In genomic region chr2:10811552-10811951, GRCh38 we compare ENCODE assay signal across 8 cellular contexts. TPM values are rescaled to one million over a fixed set of nuclear protein-coding genes. Genes with fewer than 3 reads are reported as not detected.
DNase-seq lines count a peak whose midpoint lies in the region; ATAC-seq and TF ChIP-seq lines count a peak whose summit lies in the region.

No MANE protein-coding gene starts in this region.

- TF ChIP-seq CTCF in C4-2B (conservative IDR thresholded peaks at IDR 0.05), result no peak

- intact Hi-C loops in dendritic cell treated with granulocyte-macrophage colony-stimulating factor and Interleukin-4, amounts not matched to agents 40 ng/mL and 50 ng/mL, for 4 days (cut with micrococcal nuclease), result loop anchor here (10.0 kb wide), 3 partner anchors 67 to 687 kb away; partner anchors contain the start of genes ROCK2 and RRM2
- intact Hi-C loops in left colon (cut with DNase I, micrococcal nuclease), result no loop called here

- H3K27ac Mint-ChIP-seq in dendritic cell treated with granulocyte-macrophage colony-stimulating factor and Interleukin-4, amounts not matched to agents 40 ng/mL and 50 ng/mL, for 4 days, result peak overlapping the region; percentile 91
- peak overlapping the region; percentile 77 to 96 for H3K27ac Mint-ChIP-seq in natural killer cell treated with Interleukin-12 subunit alpha and Interleukin-12 subunit beta and Interleukin-15 and Interleukin-18, amount 100 ng/mL, for 72 hours

- ATAC-seq in natural killer cell treated with Interleukin-12 subunit alpha and Interleukin-12 subunit beta and Interleukin-15 and Interleukin-18, amount 100 ng/mL, for 72 hours, result no peak
- ATAC-seq in HG02763 (IDR thresholded peaks at IDR 0.05; ENCODE audit: unreplicated experiment) (no peak), HG02938 (IDR thresholded peaks at IDR 0.05; ENCODE audit: unreplicated experiment) (no peak), left colon (no peak)

- H3K4me1 Mint-ChIP-seq in dendritic cell treated with granulocyte-macrophage colony-stimulating factor and Interleukin-4, amounts not matched to agents 40 ng/mL and 50 ng/mL, for 4 days (ENCODE audit: low read depth), result peaks cover 52% of the 10 kb centered on the region
- H3K4me1 Mint-ChIP-seq in natural killer cell treated with Interleukin-12 subunit alpha and Interleukin-12 subunit beta and Interleukin-15 and Interleukin-18, amount 100 ng/mL, for 72 hours (ENCODE audit: low read depth in 2 of 2), result peaks cover 33 to 34% of the 10 kb centered on the region in 2 donors

- H3K36me3 Mint-ChIP-seq in dendritic cell treated with granulocyte-macrophage colony-stimulating factor and Interleukin-4, amounts not matched to agents 40 ng/mL and 50 ng/mL, for 4 days (ENCODE audit: low read depth), result peaks cover 28% of the 10 kb centered on the region
- peaks cover 4% of the 10 kb centered on the region for H3K36me3 Mint-ChIP-seq in natural killer cell treated with Interleukin-12 subunit alpha and Interleukin-12 subunit beta and Interleukin-15 and Interleukin-18, amount 100 ng/mL, for 72 hours

- peak overlapping the region; percentile 89 for H3K4me3 Mint-ChIP-seq in dendritic cell treated with granulocyte-macrophage colony-stimulating factor and Interleukin-4, amounts not matched to agents 40 ng/mL and 50 ng/mL, for 4 days
- peak overlapping the region; percentile 95 for H3K4me3 Mint-ChIP-seq in natural killer cell treated with Interleukin-12 subunit alpha and Interleukin-12 subunit beta and Interleukin-15 and Interleukin-18, amount 100 ng/mL, for 72 hours

- H3K9me3 Mint-ChIP-seq in dendritic cell treated with granulocyte-macrophage colony-stimulating factor and Interleukin-4, amounts not matched to agents 40 ng/mL and 50 ng/mL, for 4 days, result no peaks in the 10 kb centered on the region
- H3K9me3 Mint-ChIP-seq in natural killer cell treated with Interleukin-12 subunit alpha and Interleukin-12 subunit beta and Interleukin-15 and Interleukin-18, amount 100 ng/mL, for 72 hours, result no peaks in the 10 kb centered on the region

- peaks cover 7% of the 10 kb centered on the region for H3K27me3 Mint-ChIP-seq in dendritic cell treated with granulocyte-macrophage colony-stimulating factor and Interleukin-4, amounts not matched to agents 40 ng/mL and 50 ng/mL, for 4 days
- H3K27me3 Mint-ChIP-seq in natural killer cell treated with Interleukin-12 subunit alpha and Interleukin-12 subunit beta and Interleukin-15 and Interleukin-18, amount 100 ng/mL, for 72 hours, result peaks cover 0 to 3% of the 10 kb centered on the region in 2 donors

- DNase-seq in LoVo (ENCODE audit: low spot score) (peak; percentile 4), A172 (ENCODE audit: low spot score) (no peak), left colon (no peak)
- DNase-seq in natural killer cell treated with Interleukin-12 subunit alpha and Interleukin-12 subunit beta and Interleukin-15 and Interleukin-18, amount 100 ng/mL, for 72 hours (ENCODE audit: low spot score), result no peak

- peak overlapping the region; percentile 89 for H3K27ac ChIP-seq in C4-2B

RNA-seq across cellular contexts. Expression of gene PDIA6, which starts 1.0 kb away (rescaled TPM):
- total RNA-seq in natural killer cell treated with Interleukin-12 subunit alpha and Interleukin-12 subunit beta and Interleukin-15 and Interleukin-18, amount 100 ng/mL, for 72 hours, result 100 to 1,000 TPM; 214 to 236 TPM
- 418 and 492 TPM in 2 replicates for total RNA-seq in A172 (2014; rRNA removed; shearing (Covaris generic))
- total RNA-seq in left colon, result 100 to 1,000 TPM; 147 to 162 TPM
